9 cellular contexts compared by ENCODE assay signal in genomic region chr2:224925822-224926124, GRCh38.
DNase-seq lines count a peak whose midpoint lies in the region; ATAC-seq and TF ChIP-seq lines count a peak whose summit lies in the region.
"Had no signal": no experiment of that assay in that cellular context is flagged by ENCODE, and none has a peak within 500 bp of the region (broad histone marks: within the 10 kb centered on the region; RNA-seq: fewer than 3 reads in every experiment).

No MANE protein-coding gene starts in this region.

- H3K27ac ChIP-seq in ascending aorta (peak overlapping the region; percentile 90 to 97), skin epidermis (peak overlapping the region in 12 of 21 experiments; percentile 13 to 82 (median 56))
- H3K27ac ChIP-seq: KMS-11 had no signal

- H3K27me3 ChIP-seq in ascending aorta: no peaks in the 10 kb centered on the region

- ATAC-seq in GM19395 (IDR thresholded peaks at IDR 0.05; ENCODE audit: unreplicated experiment) (peak; percentile 32), HG03060 (IDR thresholded peaks at IDR 0.05; ENCODE audit: low read depth, unreplicated experiment) (peak; percentile 22)

- H3K9me3 Mint-ChIP-seq in endothelial cell (ENCODE audit: unreplicated experiment): no peaks in the 10 kb centered on the region

- no peaks in the 10 kb centered on the region for H3K36me3 Mint-ChIP-seq in endothelial cell (ENCODE audit: low read depth, unreplicated experiment)

- DNase-seq in ascending aorta (ENCODE audit: low spot score in 2 of 2) (no peak), SHP77 treated with DMSO at 0.1 percent for 48 hours (lab: John Stamatoyannopoulos, UW) (no peak), endothelial cell (ENCODE audit: low spot score) (no peak), T1000 (lab: John Stamatoyannopoulos, UW) (no peak), UCSD-AML1 (lab: John Stamatoyannopoulos, UW; ENCODE audit: unreplicated experiment) (no peak)

- peaks cover 3% of the 10 kb centered on the region for H3K4me1 Mint-ChIP-seq in endothelial cell (ENCODE audit: unreplicated experiment)

- no peaks in the 10 kb centered on the region for H3K27me3 Mint-ChIP-seq in endothelial cell (ENCODE audit: unreplicated experiment)

- intact Hi-C loops in ascending aorta (cut with DNase I): loop anchor here (1.0 to 10.0 kb wide), 3 partner anchors 15 to 1729 kb away; no protein-coding TSS in a partner anchor

- H3K9me3 ChIP-seq in ascending aorta: no peaks in the 10 kb centered on the region

- H3K36me3 ChIP-seq in ascending aorta: no peaks in the 10 kb centered on the region

- H3K4me3 ChIP-seq in ascending aorta: no peak overlapping the region
- no peak overlapping the region for H3K4me3 ChIP-seq in skin epidermis

- no peak overlapping the region for H3K4me3 Mint-ChIP-seq in endothelial cell (ENCODE audit: unreplicated experiment)

- TF ChIP-seq CTCF in ascending aorta (IDR thresholded peaks at IDR 0.05): no peak
- no peak for TF ChIP-seq CTCF in endothelial cell (IDR thresholded peaks at IDR 0.05; ENCODE audit: unreplicated experiment)

- H3K27ac Mint-ChIP-seq in endothelial cell (ENCODE audit: unreplicated experiment): no peak overlapping the region

- H3K4me1 ChIP-seq in ascending aorta: peaks cover 26 to 55% of the 10 kb centered on the region in 2 donors
